In the genomic region with DNA sequence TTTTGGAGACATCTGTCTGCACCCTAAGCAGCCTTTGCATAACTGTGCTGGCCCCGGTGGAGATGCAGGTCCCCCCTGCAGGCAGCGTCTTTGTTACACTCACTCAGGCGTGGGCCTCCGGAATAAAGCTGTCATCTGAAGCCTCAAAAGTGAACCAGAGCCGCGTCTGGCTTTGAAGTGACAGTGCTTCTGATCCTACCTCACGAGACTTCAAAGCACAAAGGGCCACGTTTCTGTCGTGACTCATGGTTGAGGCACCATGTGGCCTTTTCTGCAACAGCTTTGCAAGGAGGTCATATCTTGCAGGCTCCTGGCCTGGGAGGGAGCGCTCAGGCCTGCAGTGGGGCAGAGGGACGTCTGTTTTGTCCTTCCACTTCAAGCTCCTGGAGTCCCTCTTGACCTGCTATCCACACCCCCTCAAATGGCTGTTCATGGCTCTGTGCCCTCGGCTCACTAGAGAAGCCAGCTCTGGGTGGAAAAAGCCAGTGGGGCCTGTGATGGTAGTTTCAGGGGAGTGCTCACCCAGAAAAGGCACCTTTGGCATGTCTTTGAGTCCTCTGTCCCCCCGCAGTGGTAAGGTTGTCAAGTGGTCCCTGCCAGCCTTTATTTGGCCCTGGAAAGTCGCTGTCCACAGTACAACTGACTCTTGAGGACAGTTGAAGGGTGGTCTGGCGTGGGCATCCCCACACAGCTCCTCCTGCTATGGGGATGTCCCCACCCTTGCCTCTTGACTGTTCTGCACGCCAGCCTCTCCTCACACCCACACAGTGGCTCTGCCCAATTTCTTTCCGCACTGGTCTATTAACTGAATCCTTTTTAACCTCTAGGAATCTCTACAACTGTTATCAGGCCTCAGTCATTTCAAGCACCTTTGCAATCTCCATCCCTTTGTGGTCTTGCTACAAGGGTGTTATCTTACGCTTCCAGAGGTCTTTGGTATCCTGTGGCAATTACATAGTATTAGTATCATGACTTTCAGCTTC, we compare ENCODE assay signal across 1 cellular context.
TF ChIP-seq lines count a peak whose summit lies in the region.

No MANE protein-coding gene starts in this region.

TF ChIP-seq in K562, 482 proteins besides CTCF, POLR2A, EP300 and RAD21 (continued from another document and continues in another):
- TF ChIP-seq, protein P1, sequence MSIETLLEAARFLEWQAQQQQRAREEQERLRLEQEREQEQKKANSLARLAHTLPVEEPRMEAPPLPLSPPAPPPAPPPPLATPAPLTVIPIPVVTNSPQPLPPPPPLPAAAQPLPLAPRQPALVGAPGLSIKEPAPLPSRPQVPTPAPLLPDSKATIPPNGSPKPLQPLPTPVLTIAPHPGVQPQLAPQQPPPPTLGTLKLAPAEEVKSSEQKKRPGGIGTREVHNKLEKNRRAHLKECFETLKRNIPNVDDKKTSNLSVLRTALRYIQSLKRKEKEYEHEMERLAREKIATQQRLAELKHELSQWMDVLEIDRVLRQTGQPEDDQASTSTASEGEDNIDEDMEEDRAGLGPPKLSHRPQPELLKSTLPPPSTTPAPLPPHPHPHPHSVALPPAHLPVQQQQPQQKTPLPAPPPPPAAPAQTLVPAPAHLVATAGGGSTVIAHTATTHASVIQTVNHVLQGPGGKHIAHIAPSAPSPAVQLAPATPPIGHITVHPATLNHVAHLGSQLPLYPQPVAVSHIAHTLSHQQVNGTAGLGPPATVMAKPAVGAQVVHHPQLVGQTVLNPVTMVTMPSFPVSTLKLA (conservative IDR thresholded peaks at IDR 0.05) = peak; percentile 60 to 76; a peak in 3 of 4 replicates
- peak in 1 of 2 experiments; percentile 51; a peak in 1 of 4 replicates for TF ChIP-seq HDAC1 (IDR thresholded peaks at IDR 0.05)
- no peak for TF ChIP-seq GTF2A2 (tag; IDR thresholded peaks at IDR 0.05)
- TF ChIP-seq CBFA2T3 (IDR thresholded peaks at IDR 0.05) = peak; percentile 87
- no peak for TF ChIP-seq PTRF (tag; IDR thresholded peaks at IDR 0.05)
- peak; percentile 71 for TF ChIP-seq TAL1 (IDR thresholded peaks at IDR 0.05)
- peak; percentile 44; the same call in 1 of the 2 replicates for TF ChIP-seq ZEB2 (IDR thresholded peaks at IDR 0.05)
- TF ChIP-seq NFATC3 (IDR thresholded peaks at IDR 0.05) = no peak
- TF ChIP-seq, protein P2, sequence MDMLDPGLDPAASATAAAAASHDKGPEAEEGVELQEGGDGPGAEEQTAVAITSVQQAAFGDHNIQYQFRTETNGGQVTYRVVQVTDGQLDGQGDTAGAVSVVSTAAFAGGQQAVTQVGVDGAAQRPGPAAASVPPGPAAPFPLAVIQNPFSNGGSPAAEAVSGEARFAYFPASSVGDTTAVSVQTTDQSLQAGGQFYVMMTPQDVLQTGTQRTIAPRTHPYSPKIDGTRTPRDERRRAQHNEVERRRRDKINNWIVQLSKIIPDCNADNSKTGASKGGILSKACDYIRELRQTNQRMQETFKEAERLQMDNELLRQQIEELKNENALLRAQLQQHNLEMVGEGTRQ (CRISPR knock-in tag; IDR thresholded peaks at IDR 0.05) = peak; percentile 9; the same call in 1 of the 2 replicates
- peak; percentile 68 for TF ChIP-seq FOSL1 (tag; conservative IDR thresholded peaks at IDR 0.05)
- TF ChIP-seq RHOXF2B (CRISPR knock-in tag; conservative IDR thresholded peaks at IDR 0.05) = no peak
- TF ChIP-seq JUNB (CRISPR knock-in tag; conservative IDR thresholded peaks at IDR 0.05) = no peak
- TF ChIP-seq, protein P3, sequence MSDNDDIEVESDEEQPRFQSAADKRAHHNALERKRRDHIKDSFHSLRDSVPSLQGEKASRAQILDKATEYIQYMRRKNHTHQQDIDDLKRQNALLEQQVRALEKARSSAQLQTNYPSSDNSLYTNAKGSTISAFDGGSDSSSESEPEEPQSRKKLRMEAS (CRISPR knock-in tag; IDR thresholded peaks at IDR 0.05) = peak; percentile 88
- TF ChIP-seq ERF (CRISPR knock-in tag; IDR thresholded peaks at IDR 0.05) = no peak
- TF ChIP-seq, protein P4, sequence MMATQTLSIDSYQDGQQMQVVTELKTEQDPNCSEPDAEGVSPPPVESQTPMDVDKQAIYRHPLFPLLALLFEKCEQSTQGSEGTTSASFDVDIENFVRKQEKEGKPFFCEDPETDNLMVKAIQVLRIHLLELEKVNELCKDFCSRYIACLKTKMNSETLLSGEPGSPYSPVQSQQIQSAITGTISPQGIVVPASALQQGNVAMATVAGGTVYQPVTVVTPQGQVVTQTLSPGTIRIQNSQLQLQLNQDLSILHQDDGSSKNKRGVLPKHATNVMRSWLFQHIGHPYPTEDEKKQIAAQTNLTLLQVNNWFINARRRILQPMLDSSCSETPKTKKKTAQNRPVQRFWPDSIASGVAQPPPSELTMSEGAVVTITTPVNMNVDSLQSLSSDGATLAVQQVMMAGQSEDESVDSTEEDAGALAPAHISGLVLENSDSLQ (IDR thresholded peaks at IDR 0.05) = peak; percentile 39; the same call in 1 of the 2 replicates
- no peak for TF ChIP-seq ESRRA (IDR thresholded peaks at IDR 0.05; ENCODE audit: borderline replicate concordance, low read depth)
- no peak for TF ChIP-seq STAT5B (CRISPR knock-in tag; IDR thresholded peaks at IDR 0.05)
- TF ChIP-seq, protein P5, sequence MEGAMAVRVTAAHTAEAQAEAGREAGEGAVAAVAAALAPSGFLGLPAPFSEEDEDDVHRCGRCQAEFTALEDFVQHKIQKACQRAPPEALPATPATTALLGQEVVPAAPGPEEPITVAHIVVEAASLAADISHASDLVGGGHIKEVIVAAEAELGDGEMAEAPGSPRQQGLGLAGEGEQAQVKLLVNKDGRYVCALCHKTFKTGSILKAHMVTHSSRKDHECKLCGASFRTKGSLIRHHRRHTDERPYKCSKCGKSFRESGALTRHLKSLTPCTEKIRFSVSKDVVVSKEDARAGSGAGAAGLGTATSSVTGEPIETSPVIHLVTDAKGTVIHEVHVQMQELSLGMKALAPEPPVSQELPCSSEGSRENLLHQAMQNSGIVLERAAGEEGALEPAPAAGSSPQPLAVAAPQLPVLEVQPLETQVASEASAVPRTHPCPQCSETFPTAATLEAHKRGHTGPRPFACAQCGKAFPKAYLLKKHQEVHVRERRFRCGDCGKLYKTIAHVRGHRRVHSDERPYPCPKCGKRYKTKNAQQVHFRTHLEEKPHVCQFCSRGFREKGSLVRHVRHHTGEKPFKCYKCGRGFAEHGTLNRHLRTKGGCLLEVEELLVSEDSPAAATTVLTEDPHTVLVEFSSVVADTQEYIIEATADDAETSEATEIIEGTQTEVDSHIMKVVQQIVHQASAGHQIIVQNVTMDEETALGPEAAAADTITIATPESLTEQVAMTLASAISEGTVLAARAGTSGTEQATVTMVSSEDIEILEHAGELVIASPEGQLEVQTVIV (CRISPR knock-in tag; IDR thresholded peaks at IDR 0.05; ENCODE audit: borderline replicate concordance) = no peak
- no peak for TF ChIP-seq HDAC8 (tag; IDR thresholded peaks at IDR 0.05)
- TF ChIP-seq, protein P6, sequence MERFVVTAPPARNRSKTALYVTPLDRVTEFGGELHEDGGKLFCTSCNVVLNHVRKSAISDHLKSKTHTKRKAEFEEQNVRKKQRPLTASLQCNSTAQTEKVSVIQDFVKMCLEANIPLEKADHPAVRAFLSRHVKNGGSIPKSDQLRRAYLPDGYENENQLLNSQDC (CRISPR knock-in tag; IDR thresholded peaks at IDR 0.05) = no peak
- no peak for TF ChIP-seq ZNF316 (IDR thresholded peaks at IDR 0.05)
- TF ChIP-seq RBM39 (optimal IDR thresholded peaks at IDR 0.05; ENCODE audit: low read depth, low read length) = no peak
- TF ChIP-seq FIP1L1 (IDR thresholded peaks at IDR 0.05; ENCODE audit: low read depth, low read length, poor library complexity, severe bottlenecking) = no peak
- no peak for TF ChIP-seq ZC3H4 (CRISPR knock-in tag; IDR thresholded peaks at IDR 0.05; ENCODE audit: borderline replicate concordance)
- peak; percentile 39 for TF ChIP-seq ZFX (CRISPR knock-in tag; IDR thresholded peaks at IDR 0.05)
- peak; percentile 58; the same call in 1 of the 2 replicates for TF ChIP-seq POLR2AphosphoS5 (IDR thresholded peaks at IDR 0.05; ENCODE audit: control insufficient read depth, insufficient read depth, low read depth, low read length)
- peak; percentile 36; the same call in 1 of the 2 replicates for TF ChIP-seq EP400 (IDR thresholded peaks at IDR 0.05)
- no peak for TF ChIP-seq ARID2 (IDR thresholded peaks at IDR 0.05)
- no peak for TF ChIP-seq ZNF24 (IDR thresholded peaks at IDR 0.05)
- TF ChIP-seq, protein P7, sequence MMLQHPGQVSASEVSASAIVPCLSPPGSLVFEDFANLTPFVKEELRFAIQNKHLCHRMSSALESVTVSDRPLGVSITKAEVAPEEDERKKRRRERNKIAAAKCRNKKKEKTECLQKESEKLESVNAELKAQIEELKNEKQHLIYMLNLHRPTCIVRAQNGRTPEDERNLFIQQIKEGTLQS (IDR thresholded peaks at IDR 0.05) = peak; percentile 70
- TF ChIP-seq, protein P7 (CRISPR knock-in tag; conservative IDR thresholded peaks at IDR 0.05) = no peak
- TF ChIP-seq RFX5 (IDR thresholded peaks at IDR 0.05; ENCODE audit: low read depth, low read length) = no peak
- TF ChIP-seq CSDE1 (IDR thresholded peaks at IDR 0.05) = no peak
- no peak for TF ChIP-seq RBM25 (IDR thresholded peaks at IDR 0.05; ENCODE audit: low read depth, low read length, severe bottlenecking)
- no peak for TF ChIP-seq ZNF436 (CRISPR knock-in tag; IDR thresholded peaks at IDR 0.05)
- TF ChIP-seq, protein P8, sequence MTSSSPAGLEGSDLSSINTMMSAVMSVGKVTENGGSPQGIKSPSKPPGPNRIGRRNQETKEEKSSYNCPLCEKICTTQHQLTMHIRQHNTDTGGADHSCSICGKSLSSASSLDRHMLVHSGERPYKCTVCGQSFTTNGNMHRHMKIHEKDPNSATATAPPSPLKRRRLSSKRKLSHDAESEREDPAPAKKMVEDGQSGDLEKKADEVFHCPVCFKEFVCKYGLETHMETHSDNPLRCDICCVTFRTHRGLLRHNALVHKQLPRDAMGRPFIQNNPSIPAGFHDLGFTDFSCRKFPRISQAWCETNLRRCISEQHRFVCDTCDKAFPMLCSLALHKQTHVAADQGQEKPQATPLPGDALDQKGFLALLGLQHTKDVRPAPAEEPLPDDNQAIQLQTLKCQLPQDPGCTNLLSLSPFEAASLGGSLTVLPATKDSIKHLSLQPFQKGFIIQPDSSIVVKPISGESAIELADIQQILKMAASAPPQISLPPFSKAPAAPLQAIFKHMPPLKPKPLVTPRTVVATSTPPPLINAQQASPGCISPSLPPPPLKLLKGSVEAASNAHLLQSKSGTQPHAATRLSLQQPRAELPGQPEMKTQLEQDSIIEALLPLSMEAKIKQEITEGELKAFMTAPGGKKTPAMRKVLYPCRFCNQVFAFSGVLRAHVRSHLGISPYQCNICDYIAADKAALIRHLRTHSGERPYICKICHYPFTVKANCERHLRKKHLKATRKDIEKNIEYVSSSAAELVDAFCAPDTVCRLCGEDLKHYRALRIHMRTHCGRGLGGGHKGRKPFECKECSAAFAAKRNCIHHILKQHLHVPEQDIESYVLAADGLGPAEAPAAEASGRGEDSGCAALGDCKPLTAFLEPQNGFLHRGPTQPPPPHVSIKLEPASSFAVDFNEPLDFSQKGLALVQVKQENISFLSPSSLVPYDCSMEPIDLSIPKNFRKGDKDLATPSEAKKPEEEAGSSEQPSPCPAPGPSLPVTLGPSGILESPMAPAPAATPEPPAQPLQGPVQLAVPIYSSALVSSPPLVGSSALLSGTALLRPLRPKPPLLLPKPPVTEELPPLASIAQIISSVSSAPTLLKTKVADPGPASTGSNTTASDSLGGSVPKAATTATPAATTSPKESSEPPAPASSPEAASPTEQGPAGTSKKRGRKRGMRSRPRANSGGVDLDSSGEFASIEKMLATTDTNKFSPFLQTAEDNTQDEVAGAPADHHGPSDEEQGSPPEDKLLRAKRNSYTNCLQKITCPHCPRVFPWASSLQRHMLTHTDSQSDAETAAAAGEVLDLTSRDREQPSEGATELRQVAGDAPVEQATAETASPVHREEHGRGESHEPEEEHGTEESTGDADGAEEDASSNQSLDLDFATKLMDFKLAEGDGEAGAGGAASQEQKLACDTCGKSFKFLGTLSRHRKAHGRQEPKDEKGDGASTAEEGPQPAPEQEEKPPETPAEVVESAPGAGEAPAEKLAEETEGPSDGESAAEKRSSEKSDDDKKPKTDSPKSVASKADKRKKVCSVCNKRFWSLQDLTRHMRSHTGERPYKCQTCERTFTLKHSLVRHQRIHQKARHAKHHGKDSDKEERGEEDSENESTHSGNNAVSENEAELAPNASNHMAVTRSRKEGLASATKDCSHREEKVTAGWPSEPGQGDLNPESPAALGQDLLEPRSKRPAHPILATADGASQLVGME (CRISPR knock-in tag; IDR thresholded peaks at IDR 0.05) = no peak
- TF ChIP-seq, protein P9, sequence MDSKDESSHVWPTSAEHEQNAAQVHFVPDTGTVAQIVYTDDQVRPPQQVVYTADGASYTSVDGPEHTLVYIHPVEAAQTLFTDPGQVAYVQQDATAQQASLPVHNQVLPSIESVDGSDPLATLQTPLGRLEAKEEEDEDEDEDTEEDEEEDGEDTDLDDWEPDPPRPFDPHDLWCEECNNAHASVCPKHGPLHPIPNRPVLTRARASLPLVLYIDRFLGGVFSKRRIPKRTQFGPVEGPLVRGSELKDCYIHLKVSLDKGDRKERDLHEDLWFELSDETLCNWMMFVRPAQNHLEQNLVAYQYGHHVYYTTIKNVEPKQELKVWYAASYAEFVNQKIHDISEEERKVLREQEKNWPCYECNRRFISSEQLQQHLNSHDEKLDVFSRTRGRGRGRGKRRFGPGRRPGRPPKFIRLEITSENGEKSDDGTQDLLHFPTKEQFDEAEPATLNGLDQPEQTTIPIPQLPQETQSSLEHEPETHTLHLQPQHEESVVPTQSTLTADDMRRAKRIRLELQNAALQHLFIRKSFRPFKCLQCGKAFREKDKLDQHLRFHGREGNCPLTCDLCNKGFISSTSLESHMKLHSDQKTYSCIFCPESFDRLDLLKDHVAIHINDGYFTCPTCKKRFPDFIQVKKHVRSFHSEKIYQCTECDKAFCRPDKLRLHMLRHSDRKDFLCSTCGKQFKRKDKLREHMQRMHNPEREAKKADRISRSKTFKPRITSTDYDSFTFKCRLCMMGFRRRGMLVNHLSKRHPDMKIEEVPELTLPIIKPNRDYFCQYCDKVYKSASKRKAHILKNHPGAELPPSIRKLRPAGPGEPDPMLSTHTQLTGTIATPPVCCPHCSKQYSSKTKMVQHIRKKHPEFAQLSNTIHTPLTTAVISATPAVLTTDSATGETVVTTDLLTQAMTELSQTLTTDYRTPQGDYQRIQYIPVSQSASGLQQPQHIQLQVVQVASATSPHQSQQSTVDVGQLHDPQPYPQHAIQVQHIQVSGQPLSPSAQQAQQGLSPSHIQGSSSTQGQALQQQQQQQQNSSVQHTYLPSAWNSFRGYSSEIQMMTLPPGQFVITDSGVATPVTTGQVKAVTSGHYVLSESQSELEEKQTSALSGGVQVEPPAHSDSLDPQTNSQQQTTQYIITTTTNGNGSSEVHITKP (IDR thresholded peaks at IDR 0.05; ENCODE audit: partially characterized antibody) = no peak
- no peak for TF ChIP-seq LCOR (CRISPR knock-in tag; IDR thresholded peaks at IDR 0.05)
- TF ChIP-seq, protein P10, sequence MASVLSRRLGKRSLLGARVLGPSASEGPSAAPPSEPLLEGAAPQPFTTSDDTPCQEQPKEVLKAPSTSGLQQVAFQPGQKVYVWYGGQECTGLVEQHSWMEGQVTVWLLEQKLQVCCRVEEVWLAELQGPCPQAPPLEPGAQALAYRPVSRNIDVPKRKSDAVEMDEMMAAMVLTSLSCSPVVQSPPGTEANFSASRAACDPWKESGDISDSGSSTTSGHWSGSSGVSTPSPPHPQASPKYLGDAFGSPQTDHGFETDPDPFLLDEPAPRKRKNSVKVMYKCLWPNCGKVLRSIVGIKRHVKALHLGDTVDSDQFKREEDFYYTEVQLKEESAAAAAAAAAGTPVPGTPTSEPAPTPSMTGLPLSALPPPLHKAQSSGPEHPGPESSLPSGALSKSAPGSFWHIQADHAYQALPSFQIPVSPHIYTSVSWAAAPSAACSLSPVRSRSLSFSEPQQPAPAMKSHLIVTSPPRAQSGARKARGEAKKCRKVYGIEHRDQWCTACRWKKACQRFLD (CRISPR knock-in tag; IDR thresholded peaks at IDR 0.05) = no peak
- TF ChIP-seq TAF9B (IDR thresholded peaks at IDR 0.05; ENCODE audit: partially characterized antibody) = peak; percentile 48
- TF ChIP-seq NUFIP1 (IDR thresholded peaks at IDR 0.05; ENCODE audit: partially characterized antibody) = no peak
